Comparison of ENCODE assay signal across 8 cellular contexts in the genomic region with DNA sequence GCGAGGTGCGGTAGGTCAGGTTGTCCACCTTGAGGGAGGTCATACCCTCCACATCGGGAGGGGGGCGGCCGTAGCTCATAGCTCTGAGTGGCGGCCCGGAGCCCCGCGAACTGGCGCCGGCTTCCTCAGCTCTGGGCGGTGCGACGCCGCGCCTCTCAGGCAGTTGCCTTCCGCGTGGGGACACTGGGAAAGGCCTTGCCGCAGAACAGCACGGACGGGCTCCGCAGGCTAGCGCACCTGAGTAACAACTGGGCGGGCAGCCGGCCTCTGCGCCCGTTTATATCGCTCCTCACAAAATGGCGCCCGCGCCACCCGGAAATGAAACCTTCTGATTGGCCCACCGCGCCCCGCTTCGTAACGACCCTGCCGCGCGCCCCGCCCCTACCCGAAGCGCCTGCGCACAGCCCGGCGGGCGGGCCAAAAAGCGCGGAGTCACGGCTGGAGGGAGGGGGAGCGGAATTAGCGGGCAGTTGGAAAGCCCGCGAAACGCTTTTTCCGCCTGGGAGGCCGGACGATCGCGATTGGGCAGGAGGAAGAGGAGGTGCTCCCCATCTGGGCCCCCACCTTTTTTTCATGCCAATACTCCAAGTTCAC. TPM values are rescaled to one million over a fixed set of nuclear protein-coding genes. Genes with fewer than 3 reads are reported as not detected.
DNase-seq lines count a peak whose midpoint lies in the region; ATAC-seq and TF ChIP-seq lines count a peak whose summit lies in the region.

A gene with protein sequence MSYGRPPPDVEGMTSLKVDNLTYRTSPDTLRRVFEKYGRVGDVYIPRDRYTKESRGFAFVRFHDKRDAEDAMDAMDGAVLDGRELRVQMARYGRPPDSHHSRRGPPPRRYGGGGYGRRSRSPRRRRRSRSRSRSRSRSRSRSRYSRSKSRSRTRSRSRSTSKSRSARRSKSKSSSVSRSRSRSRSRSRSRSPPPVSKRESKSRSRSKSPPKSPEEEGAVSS (minus strand): TSS at position 250 of the 594 bp plus-strand sequence. CDS start 171 bp downstream, at position 79.

- peak within 1 kb of the TSS; percentile 99 for H2AK9ac ChIP-seq in IMR-90 (replicated peaks; ENCODE audit: low read depth, low read length, poor library complexity)

- peak within 1 kb of the TSS; percentile 66 for H3K18ac ChIP-seq in IMR-90 (ENCODE audit: low read depth, low read length)

- H2BK120ac ChIP-seq in IMR-90 (ENCODE audit: low read depth, low read length): peak within 1 kb of the TSS; percentile 88

- H4K91ac ChIP-seq in IMR-90 (ENCODE audit: insufficient read depth, low read depth, low read length): peak within 1 kb of the TSS; percentile 95

- H4K20me1 ChIP-seq in IMR-90 (ENCODE audit: insufficient read depth, low read length): peaks cover 38% of the 10 kb centered on the region

- H2BK20ac ChIP-seq in IMR-90 (ENCODE audit: low read depth, low read length): peak within 1 kb of the TSS; percentile 52; the same call in 1 of the 2 replicates

- H3K9me1 ChIP-seq in IMR-90 (ENCODE audit: insufficient read depth, low read length): no peaks in the 10 kb centered on the region

- H3K4ac ChIP-seq in IMR-90 (ENCODE audit: low read depth, low read length): peak within 1 kb of the TSS; percentile 97

- H3K27me3 ChIP-seq in IMR-90 (ENCODE audit: control insufficient read depth, insufficient read depth, low read length): no peaks in the 10 kb centered on the region
- no peaks in the 10 kb centered on the region for H3K27me3 ChIP-seq in mononuclear cell (ENCODE audit: insufficient read depth, low read length)

- H3K9me3 ChIP-seq in IMR-90 (ENCODE audit: control insufficient read depth, insufficient read depth, low read length) (no peaks in the 10 kb centered on the region), mononuclear cell (ENCODE audit: low read depth, low read length) (no peaks in the 10 kb centered on the region)

- peaks cover 17 to 25% of the 10 kb centered on the region in 2 experiments for H3K79me1 ChIP-seq in IMR-90 (ENCODE audit: low read depth in 1 of 2, low read length in 2 of 2)

- TF ChIP-seq POLR2A in IMR-90 (IDR thresholded peaks at IDR 0.05; ENCODE audit: low read depth, low read length): peak; percentile 100

- H3K23ac ChIP-seq in IMR-90 (ENCODE audit: low read depth, low read length): peak within 1 kb of the TSS; percentile 97

- 0 out of 2 replicates have a peak, but pooled peaks have one; percentile 18 for TF ChIP-seq RAD21 in IMR-90 (IDR thresholded peaks at IDR 0.05; ENCODE audit: low read length)

- peak within 1 kb of the TSS; percentile 96 for H3K9ac ChIP-seq in IMR-90 (ENCODE audit: low read depth, low read length)

- peak; percentile 100 for DNase-seq in DMS 273 (lab: John Stamatoyannopoulos, UW; ENCODE audit: unreplicated experiment)
- peak; percentile 97 for DNase-seq in IMR-90
- DNase-seq in OCI-M1 (lab: John Stamatoyannopoulos, UW): peak; percentile 99
- peak; percentile 99 for DNase-seq in activated T-cell treated with anti-CD3 and anti-CD28 coated beads for 24 hours (ENCODE audit: low read depth)
- peak; percentile 93 for DNase-seq in epidermal melanocyte (ENCODE audit: insufficient read length, low spot score)
- peak; percentile 96 to 98 for DNase-seq in stimulated activated CD8-positive, alpha-beta memory T cell treated with anti-CD3 and anti-CD28 coated beads, Interleukin-4, amount 100 ng/mL, for 1 hour (ENCODE audit: low read depth in 2 of 2, low spot score in 1 of 2)

- TF ChIP-seq CTCF in IMR-90 (conservative IDR thresholded peaks at IDR 0.05; ENCODE audit: low read depth, low read length): no peak

- CTCF ChIA-PET in IMR-90 (lab: Yijun Ruan, JAX): no interaction called here

- dilution Hi-C loops in IMR-90 (cut with HindIII; ENCODE audit: low sequenced_read_pairs, unreplicated experiment): no loop called here

- peak within 1 kb of the TSS; percentile 90 for H2BK5ac ChIP-seq in IMR-90 (ENCODE audit: low read depth, low read length, poor library complexity, severe bottlenecking)

- ATAC-seq in GM21528 (IDR thresholded peaks at IDR 0.05; ENCODE audit: low FRiP score, unreplicated experiment) (peak; percentile 70), IMR-90 (ENCODE audit: low read depth) (peak; percentile 81)

- no TSS peak for BruUV-seq in IMR-90 (replicated peaks; lab: Mats Ljungman, UMichigan)

- peak within 1 kb of the TSS; percentile 100 for H2AK5ac ChIP-seq in IMR-90 (ENCODE audit: low read depth, low read length)

- H3K4me2 ChIP-seq in IMR-90 (ENCODE audit: low read depth, low read length): peak within 1 kb of the TSS; percentile 71

- H3K4me3 ChIP-seq in IMR-90 (ENCODE audit: insufficient read depth, low read depth, low read length): peak within 1 kb of the TSS; percentile 89
- peak within 1 kb of the TSS; percentile 98 for H3K4me3 ChIP-seq in mononuclear cell (ENCODE audit: low read length)

- H3K4me1 ChIP-seq in IMR-90 (ENCODE audit: control insufficient read depth, insufficient read depth, low read length) (peaks cover 2% of the 10 kb centered on the region; the same call in 1 of the 2 replicates), mononuclear cell (ENCODE audit: insufficient read depth, low read length) (peaks cover 48% of the 10 kb centered on the region)

- H4K8ac ChIP-seq in IMR-90 (ENCODE audit: low read depth in 2 of 2, low read length in 2 of 2): peak within 1 kb of the TSS; percentile 78 to 96

- H3K36me3 ChIP-seq in IMR-90 (ENCODE audit: control insufficient read depth, insufficient read depth, low read length): peaks cover 22% of the 10 kb centered on the region

- intact Hi-C loops in IMR-90 (cut with micrococcal nuclease): loop anchor here (5.0 kb wide), 1 partner anchor 320 kb away; no protein-coding TSS in a partner anchor

- H2AFZ ChIP-seq in IMR-90 (replicated peaks; ENCODE audit: low read length, poor library complexity): peak within 1 kb of the TSS; percentile 92

- WGBS in IMR-90 (ENCODE audit: extremely low coverage in 2 of 2, insufficient read length in 1 of 2), 2 experiments: 1% methylated on average over 39 of the region's 60 CpGs; no CpG with 5 or more reads in 1 of the 2 experiments

- H2BK15ac ChIP-seq in IMR-90 (ENCODE audit: low read depth, low read length): peak within 1 kb of the TSS; percentile 81; the same call in 1 of the 3 replicates

- POLR2A ChIA-PET in IMR-90 (lab: Charles Lee; ENCODE audit: unreplicated experiment): interaction anchor here (0.5 to 1.0 kb wide), 3 partner anchors 20 to 896 kb away, joined by 3 to 4 read pairs (median 3); no protein-coding TSS in a partner anchor

- H3K14ac ChIP-seq in IMR-90 (replicated peaks; ENCODE audit: low read depth, low read length): peak within 1 kb of the TSS; percentile 98

- in situ Hi-C loops in IMR-90 (cut with MboI; ENCODE audit: low sequenced_read_pairs): no loop called here

- peak within 1 kb of the TSS; percentile 91 for H3K56ac ChIP-seq in IMR-90 (ENCODE audit: extremely low read depth, insufficient read depth, low read length)

- H4K5ac ChIP-seq in IMR-90 (ENCODE audit: low read depth, low read length): peak within 1 kb of the TSS; percentile 68

- H3K27ac ChIP-seq in IMR-90 (ENCODE audit: insufficient read depth, low read length): peak within 1 kb of the TSS; percentile 95

TF ChIP-seq in IMR-90, 13 proteins besides CTCF, POLR2A, EP300 and RAD21:
- TF ChIP-seq FOS (IDR thresholded peaks at IDR 0.05; ENCODE audit: low read depth, low read length) (0 out of 2 replicates have a peak, but pooled peaks have one; percentile 9), CHD1 (IDR thresholded peaks at IDR 0.05; ENCODE audit: low read depth, low read length) (peak; percentile 76), MAZ (IDR thresholded peaks at IDR 0.05; ENCODE audit: borderline replicate concordance, low read depth, low read length) (peak; percentile 99), SMC3 (IDR thresholded peaks at IDR 0.05; ENCODE audit: low read depth, low read length) (no peak), CEBPB (IDR thresholded peaks at IDR 0.05; ENCODE audit: low read depth, low read length) (0 out of 2 replicates have a peak, but pooled peaks have one; percentile 7), RCOR1 (IDR thresholded peaks at IDR 0.05; ENCODE audit: insufficient replicate concordance, low read length) (no peak), MXI1 (IDR thresholded peaks at IDR 0.05; ENCODE audit: borderline replicate concordance, low read depth, low read length) (peak; percentile 62), MAFK (IDR thresholded peaks at IDR 0.05; ENCODE audit: low read depth, low read length) (peak; percentile 65), RFX5 (IDR thresholded peaks at IDR 0.05; ENCODE audit: low read depth, low read length) (no peak), BHLHE40 (IDR thresholded peaks at IDR 0.05; ENCODE audit: low read depth, low read length) (no peak), NFE2L2 (IDR thresholded peaks at IDR 0.05; ENCODE audit: low read depth, low read length) (peak; percentile 96)
- TF ChIP-seq, protein P1, sequence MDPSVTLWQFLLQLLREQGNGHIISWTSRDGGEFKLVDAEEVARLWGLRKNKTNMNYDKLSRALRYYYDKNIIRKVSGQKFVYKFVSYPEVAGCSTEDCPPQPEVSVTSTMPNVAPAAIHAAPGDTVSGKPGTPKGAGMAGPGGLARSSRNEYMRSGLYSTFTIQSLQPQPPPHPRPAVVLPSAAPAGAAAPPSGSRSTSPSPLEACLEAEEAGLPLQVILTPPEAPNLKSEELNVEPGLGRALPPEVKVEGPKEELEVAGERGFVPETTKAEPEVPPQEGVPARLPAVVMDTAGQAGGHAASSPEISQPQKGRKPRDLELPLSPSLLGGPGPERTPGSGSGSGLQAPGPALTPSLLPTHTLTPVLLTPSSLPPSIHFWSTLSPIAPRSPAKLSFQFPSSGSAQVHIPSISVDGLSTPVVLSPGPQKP (IDR thresholded peaks at IDR 0.05; ENCODE audit: borderline replicate concordance, low read depth, low read length): no peak
- TF ChIP-seq, protein P2, sequence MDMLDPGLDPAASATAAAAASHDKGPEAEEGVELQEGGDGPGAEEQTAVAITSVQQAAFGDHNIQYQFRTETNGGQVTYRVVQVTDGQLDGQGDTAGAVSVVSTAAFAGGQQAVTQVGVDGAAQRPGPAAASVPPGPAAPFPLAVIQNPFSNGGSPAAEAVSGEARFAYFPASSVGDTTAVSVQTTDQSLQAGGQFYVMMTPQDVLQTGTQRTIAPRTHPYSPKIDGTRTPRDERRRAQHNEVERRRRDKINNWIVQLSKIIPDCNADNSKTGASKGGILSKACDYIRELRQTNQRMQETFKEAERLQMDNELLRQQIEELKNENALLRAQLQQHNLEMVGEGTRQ (IDR thresholded peaks at IDR 0.05; ENCODE audit: low read depth, low read length): no peak

RNA-seq across cellular contexts. Expression of the gene that starts here (rescaled TPM):
- total RNA-seq in IMR-90 (2012; rRNA removed) (71.7 and 98.0 TPM in 2 replicates), mononuclear cell (288 TPM)
- polyA plus RNA-seq in IMR-90 (2012; rRNA removed): 296 and 441 TPM in 2 replicates
- polyA plus RNA-seq in IMR-90 (2012; cell fraction: cytosol; rRNA removed): 200 and 504 TPM in 2 replicates
- polyA plus RNA-seq in IMR-90 (2012; cell fraction: nucleus; rRNA removed; ENCODE audit: low replicate concordance): 395 and 1,583 TPM in 2 replicates

Comparison
In these comparisons a context has a peak if more than half of its experiments do, and no peak if none do; other contexts are left out.
1. Peak in every context shown above with its lines: DNase-seq, ATAC-seq, H3K4me3 ChIP-seq and H3K27ac ChIP-seq.